Comparison of ENCODE assay signal across 9 cellular contexts in the genomic region with DNA sequence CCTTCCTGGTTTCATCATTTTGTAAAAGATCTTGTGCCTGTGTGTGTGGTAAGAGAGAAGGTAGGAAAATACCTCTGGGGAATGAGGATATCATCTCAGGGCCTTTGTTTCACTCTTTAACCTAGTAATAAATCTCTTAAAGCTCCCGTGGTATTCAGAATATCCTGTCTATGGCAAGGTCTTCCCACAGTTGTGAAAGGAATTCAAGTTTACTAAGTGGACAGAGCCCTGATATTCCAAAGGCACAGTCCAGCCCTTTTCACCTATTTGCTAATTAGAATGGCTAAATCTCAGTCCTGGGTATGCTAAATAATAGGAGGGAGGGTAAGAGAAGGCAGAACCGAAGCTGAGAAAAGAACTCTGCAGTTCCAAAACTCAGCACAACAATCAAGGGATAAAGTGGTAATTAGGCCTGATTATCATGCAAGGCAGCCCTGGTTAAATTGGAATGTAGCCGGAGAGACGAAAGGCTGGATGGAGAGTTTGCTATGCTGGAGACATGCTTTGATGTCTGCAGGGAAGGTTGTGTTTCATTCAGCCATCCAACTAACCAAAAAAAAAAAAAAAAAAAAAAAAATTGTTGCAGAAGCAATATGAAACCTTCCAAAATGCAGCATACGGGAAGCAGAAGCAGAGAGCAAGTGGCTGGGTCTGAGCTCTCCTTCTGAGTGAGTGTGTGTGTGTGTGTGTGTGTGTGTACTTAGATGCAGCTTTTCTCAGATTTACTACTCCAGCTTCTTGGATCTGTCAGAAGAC. TPM values are rescaled to one million over a fixed set of nuclear protein-coding genes. Genes with fewer than 3 reads are reported as not detected.
DNase-seq lines count a peak whose midpoint lies in the region; ATAC-seq, FAIRE-seq and TF ChIP-seq lines count a peak whose summit lies in the region.
"Had no signal": no experiment of that assay in that cellular context is flagged by ENCODE, and none has a peak within 500 bp of the region (broad histone marks: within the 10 kb centered on the region; RNA-seq: fewer than 3 reads in every experiment).

No MANE protein-coding gene starts in this region.

- H3K9me3 ChIP-seq in A549 (no peaks in the 10 kb centered on the region), H9 (ENCODE audit: control insufficient read depth, low read depth, low read length) (no peaks in the 10 kb centered on the region)

- no peak overlapping the region for H3K4me3 ChIP-seq in A549

- H2AK5ac ChIP-seq in H9 (ENCODE audit: insufficient read length, low read length), result no peak overlapping the region

- peaks cover 0 to 4% (median 3%) of the 10 kb centered on the region in 3 experiments; a peak in 5 of 7 replicates for H3K36me3 Mint-ChIP-seq in H9 (ENCODE audit: insufficient read depth in 1 of 3, low read depth in 3 of 3)
- no peaks in the 10 kb centered on the region for H3K36me3 Mint-ChIP-seq in activated CD4-positive, alpha-beta memory T cell treated with anti-CD3 and anti-CD28 coated beads for 36 hours
- no peaks in the 10 kb centered on the region for H3K36me3 Mint-ChIP-seq in activated naive CD8-positive, alpha-beta T cell treated with anti-CD3 and anti-CD28 coated beads for 36 hours

- peak overlapping the region; percentile 97 for H3K18ac ChIP-seq in H9 (ENCODE audit: insufficient read length, low read depth, low read length)

- no peaks in the 10 kb centered on the region for H3K79me1 ChIP-seq in H9 (ENCODE audit: insufficient read depth, low read depth, low read length, poor library complexity, severe bottlenecking)

- H3K4me1 ChIP-seq in A549, result peaks cover 76% of the 10 kb centered on the region
- H3K4me1 ChIP-seq in H9 (ENCODE audit: insufficient read depth, low read length), result peaks cover 10% of the 10 kb centered on the region; the same call in 1 of the 2 replicates

- H3K4ac ChIP-seq in H9 (ENCODE audit: low read depth, low read length), result peak overlapping the region; percentile 86; the same call in 1 of the 2 replicates

- no peak overlapping the region for H3K56ac ChIP-seq in H9 (ENCODE audit: insufficient read length, low read depth, low read length)

- H3K23me2 ChIP-seq in H9 (ENCODE audit: insufficient read length, low read depth, low read length, poor library complexity, severe bottlenecking), result peaks cover 9% of the 10 kb centered on the region

- peak overlapping the region; percentile 80; the same call in 1 of the 2 replicates for H3K14ac ChIP-seq in H9 (ENCODE audit: insufficient read depth, low read length)

- intact Hi-C loops in activated CD4-positive, alpha-beta memory T cell treated with anti-CD3 and anti-CD28 coated beads for 36 hours (cut with micrococcal nuclease), result loop anchor here (1.0 kb wide), 1 partner anchor 14 kb away; no protein-coding TSS in a partner anchor

- no peaks in the 10 kb centered on the region for H4K20me1 ChIP-seq in H9 (ENCODE audit: control insufficient read depth, insufficient read depth, insufficient read length)

- peak overlapping the region; percentile 95 for H3T11ph ChIP-seq in H9 (ENCODE audit: low read length)

- H2BK12ac ChIP-seq in H9 (ENCODE audit: insufficient read length, low read depth, low read length), result peak overlapping the region; percentile 91

- peak overlapping the region; percentile 65 to 93 for H3K27ac ChIP-seq in A549
- H3K27ac ChIP-seq in H9 (ENCODE audit: insufficient read length, low read depth, low read length), result peak overlapping the region; percentile 100

- no peaks in the 10 kb centered on the region for H3K27me3 Mint-ChIP-seq in H9 (ENCODE audit: low read depth)
- H3K27me3 Mint-ChIP-seq in activated CD4-positive, alpha-beta memory T cell treated with anti-CD3 and anti-CD28 coated beads for 36 hours, result no peaks in the 10 kb centered on the region
- H3K27me3 Mint-ChIP-seq in activated naive CD8-positive, alpha-beta T cell treated with anti-CD3 and anti-CD28 coated beads for 36 hours, result no peaks in the 10 kb centered on the region

- WGBS in A549 (ENCODE audit: missing lambda C conversion rate), result 48% methylated on average over 5 of the region's 5 CpGs
- WGBS in H9 (ENCODE audit: extremely low coverage, insufficient read length, low lambda C conversion rate), result no CpG with 5 or more reads among the region's 5 CpGs

- no peak for TF ChIP-seq RAD21 in A549 (conservative IDR thresholded peaks at IDR 0.05 in 1 of 2, IDR thresholded peaks at IDR 0.05 in 1 of 2)

- no peak for TF ChIP-seq POLR2A in A549 (IDR thresholded peaks at IDR 0.05; ENCODE audit: low read length)

- peak overlapping the region; percentile 47 for H2BK5ac ChIP-seq in H9 (ENCODE audit: insufficient read length, low read length)

- no peak overlapping the region for H3K23ac ChIP-seq in H9 (ENCODE audit: insufficient read length, low read depth, low read length)

- no peak for TF ChIP-seq CTCF in A549 (IDR thresholded peaks at IDR 0.05)
- TF ChIP-seq CTCF in H9 (conservative IDR thresholded peaks at IDR 0.05), result no peak

- H2BK15ac ChIP-seq in H9 (ENCODE audit: low read depth, low read length), result no peak overlapping the region

- H3K9ac ChIP-seq in H9 (ENCODE audit: extremely low read depth, insufficient read length, low read length), result peak overlapping the region; percentile 70

- CTCF ChIA-PET in A549 (lab: Yijun Ruan, JAX), result interaction anchor here (1.1 to 10.1 kb wide), 4 partner anchors 27 to 124 kb away, joined by 3 to 64 read pairs (median 4); no protein-coding TSS in a partner anchor
- CTCF ChIA-PET in activated CD4-positive, alpha-beta memory T cell treated with anti-CD3 and anti-CD28 coated beads for 36 hours (lab: Charles Lee), result interaction anchor here (0.6 to 1.5 kb wide), 10 partner anchors 31 to 124 kb away, joined by 3 to 5 read pairs (median 3); no protein-coding TSS in a partner anchor

- peak overlapping the region; percentile 86 for H4K5ac ChIP-seq in H9 (ENCODE audit: insufficient read length, low read depth, low read length)

- peak overlapping the region; percentile 41 to 66 for H3K4me3 Mint-ChIP-seq in H9
- H3K4me3 Mint-ChIP-seq in activated CD4-positive, alpha-beta memory T cell treated with anti-CD3 and anti-CD28 coated beads for 36 hours, result no peak overlapping the region
- no peak overlapping the region for H3K4me3 Mint-ChIP-seq in activated naive CD8-positive, alpha-beta T cell treated with anti-CD3 and anti-CD28 coated beads for 36 hours

- no peak for FAIRE-seq in A549 (lab: Jason Lieb, UNC)

- no peak overlapping the region for H2AFZ ChIP-seq in H9 (ENCODE audit: low read length)

- no peak overlapping the region for H4K91ac ChIP-seq in H9 (ENCODE audit: insufficient read length, low read depth, low read length)

- no peaks in the 10 kb centered on the region for H3K27me3 ChIP-seq in H9 (ENCODE audit: insufficient read depth, low read length)

- no peak for TF ChIP-seq EP300 in A549 (IDR thresholded peaks at IDR 0.05)

- no peak overlapping the region for H4K8ac ChIP-seq in H9 (replicated peaks; ENCODE audit: insufficient read length, low read depth, low read length)

- H3K79me2 ChIP-seq in H9 (ENCODE audit: insufficient read depth, low read length), result no peaks in the 10 kb centered on the region; the same call in 1 of the 2 replicates

- H2BK120ac ChIP-seq in H9 (ENCODE audit: low read depth, low read length, poor library complexity, severe bottlenecking), result peak overlapping the region; percentile 89

- no peak for ATAC-seq in A549
- no peak for ATAC-seq in HG03469 (IDR thresholded peaks at IDR 0.05; ENCODE audit: unreplicated experiment)

- no peak for DNase-seq in A549 (ENCODE audit: low read depth in 1 of 2, low spot score in 1 of 2)
- peak; percentile 87 for DNase-seq in H9
- peak; percentile 61 for DNase-seq in activated CD4-positive, alpha-beta memory T cell treated with anti-CD3 and anti-CD28 coated beads for 36 hours
- peak; percentile 60 for DNase-seq in iPS-NIHi7 (ENCODE audit: extremely low spot score)
- no peak for DNase-seq in hepatic stellate cell (ENCODE audit: low spot score)
- no peak for DNase-seq in SIG-M5 treated with dmso at 0.1 percent for 504 hours (lab: John Stamatoyannopoulos, UW; ENCODE audit: unreplicated experiment)
- no peak for DNase-seq in activated naive CD8-positive, alpha-beta T cell treated with anti-CD3 and anti-CD28 coated beads for 36 hours
- DNase-seq: activated CD4-positive, CD25-positive, alpha-beta regulatory T cell had no signal

- H3K27ac Mint-ChIP-seq in H9, result peak overlapping the region; percentile 96 to 100 (median 99)
- H3K27ac Mint-ChIP-seq in activated CD4-positive, alpha-beta memory T cell treated with anti-CD3 and anti-CD28 coated beads for 36 hours, result peak overlapping the region; percentile 78
- no peak overlapping the region for H3K27ac Mint-ChIP-seq in activated naive CD8-positive, alpha-beta T cell treated with anti-CD3 and anti-CD28 coated beads for 36 hours

- peaks cover 0 to 3% of the 10 kb centered on the region in 2 experiments; a peak in 2 of 5 replicates for H3K9me3 Mint-ChIP-seq in H9
- no peaks in the 10 kb centered on the region for H3K9me3 Mint-ChIP-seq in activated CD4-positive, alpha-beta memory T cell treated with anti-CD3 and anti-CD28 coated beads for 36 hours
- no peaks in the 10 kb centered on the region for H3K9me3 Mint-ChIP-seq in activated naive CD8-positive, alpha-beta T cell treated with anti-CD3 and anti-CD28 coated beads for 36 hours

- H3K4me2 ChIP-seq in A549, result peak overlapping the region; percentile 49; the same call in 2 of the 3 replicates
- H3K4me2 ChIP-seq in H9 (ENCODE audit: insufficient read depth, insufficient read length, low read length), result peak overlapping the region; percentile 45

- no peak overlapping the region for H2BK20ac ChIP-seq in H9 (ENCODE audit: low read depth, low read length, poor library complexity, severe bottlenecking)

- H3K4me1 Mint-ChIP-seq in H9, result peaks cover 60 to 79% of the 10 kb centered on the region in 2 experiments
- H3K4me1 Mint-ChIP-seq in activated CD4-positive, alpha-beta memory T cell treated with anti-CD3 and anti-CD28 coated beads for 36 hours (ENCODE audit: low read depth), result peaks cover 49% of the 10 kb centered on the region
- H3K4me1 Mint-ChIP-seq in activated naive CD8-positive, alpha-beta T cell treated with anti-CD3 and anti-CD28 coated beads for 36 hours, result peaks cover 33% of the 10 kb centered on the region

- POLR2A ChIA-PET in A549 (lab: Yijun Ruan, JAX), result interaction anchor here (1.2 kb wide), 1 partner anchor 28 kb away, joined by 4 read pairs; a partner anchor contains a TSS
- POLR2A ChIA-PET in activated CD4-positive, alpha-beta memory T cell treated with anti-CD3 and anti-CD28 coated beads for 36 hours (lab: Charles Lee), result interaction anchor here (0.7 to 1.5 kb wide), 5 partner anchors 29 to 229 kb away, joined by 3 to 15 read pairs (median 3); a partner anchor contains a TSS

TF ChIP-seq in A549, 52 proteins besides CTCF, POLR2A, EP300 and RAD21:
- TF ChIP-seq EHMT2 (IDR thresholded peaks at IDR 0.05; ENCODE audit: low read depth), result no peak

RNA-seq across cellular contexts. Expression of a gene that starts 28.5 kb away (rescaled TPM):
- polyA plus RNA-seq in A549 (2011; rRNA removed) (19.0 and 21.9 TPM in 2 replicates), A549 (2017; fragmentation: RNase III; extraction: RNeasy Plus Mini Kit Qiagen cat#74134 plus additional on column Dnase treatment) (12.3 to 16.6 TPM (median 15.4 TPM) in 3 replicates)
- polyA plus RNA-seq in A549 (2012; cell fraction: cytosol; rRNA removed), result 24.5 and 35.6 TPM in 2 replicates
- 78.3 and 86.2 TPM in 2 replicates for polyA plus RNA-seq in A549 (2012; cell fraction: nucleus; rRNA removed)
- polyA minus RNA-seq in A549 (2011; rRNA and poly(A)+ RNA removed), result 28.6 and 29.4 TPM in 2 replicates
- total RNA-seq in H9 (2021), result 46.7 and 47.5 TPM in 2 replicates
- total RNA-seq in activated CD4-positive, alpha-beta memory T cell treated with anti-CD3 and anti-CD28 coated beads for 36 hours, result 100 to 1,000 TPM; 204 TPM
- 100 to 1,000 TPM; 166 to 168 TPM for total RNA-seq in activated naive CD8-positive, alpha-beta T cell treated with anti-CD3 and anti-CD28 coated beads for 36 hours

Comparison
In these comparisons a context has a peak if more than half of its experiments do, and no peak if none do; other contexts are left out.
1. DNase-seq: peak in H9 (single experiment), activated CD4-positive, alpha-beta memory T cell treated with anti-CD3 and anti-CD28 coated beads for 36 hours (single experiment) and iPS-NIHi7 (single experiment); none in A549 (0 of 2), hepatic stellate cell (single experiment), SIG-M5 treated with dmso at 0.1 percent for 504 hours (single experiment) and activated naive CD8-positive, alpha-beta T cell treated with anti-CD3 and anti-CD28 coated beads for 36 hours (single experiment).
2. H3K4me3 Mint-ChIP-seq: peak in H9 (2 of 2); none in activated CD4-positive, alpha-beta memory T cell treated with anti-CD3 and anti-CD28 coated beads for 36 hours (single experiment) and activated naive CD8-positive, alpha-beta T cell treated with anti-CD3 and anti-CD28 coated beads for 36 hours (single experiment).